In the genomic region with DNA sequence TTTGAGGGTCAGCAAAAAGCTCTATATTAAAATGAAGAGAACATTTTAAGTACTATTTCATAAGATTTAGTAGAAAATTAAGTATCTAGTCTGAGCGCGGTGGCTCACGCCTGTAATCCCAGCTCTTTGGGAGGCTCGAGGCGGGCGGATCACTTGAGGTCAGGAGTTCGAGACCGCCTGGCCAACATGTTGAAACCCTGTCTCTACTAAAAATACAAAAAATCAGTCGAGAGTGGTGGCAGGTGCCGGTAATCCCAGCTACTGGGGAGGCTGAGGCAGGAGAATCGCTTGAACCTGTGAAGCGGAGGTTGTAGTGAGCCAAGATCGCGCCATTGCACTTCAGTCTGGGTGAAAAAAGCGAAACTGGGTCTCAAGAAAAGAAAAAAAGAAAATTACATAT, we compare ENCODE assay signal across 1 cellular context.
TF ChIP-seq lines count a peak whose summit lies in the region.

No MANE protein-coding gene starts in this region.

TF ChIP-seq in GM23338, 12 proteins besides CTCF, POLR2A, EP300 and RAD21 (continued from another document):
- no peak for TF ChIP-seq POLR2AphosphoS5 (IDR thresholded peaks at IDR 0.05; ENCODE audit: low read depth)
- no peak for TF ChIP-seq EZH2 (IDR thresholded peaks at IDR 0.05; ENCODE audit: low read depth, unreplicated experiment)
- no peak for TF ChIP-seq ZNF114 (CRISPR knock-in tag; IDR thresholded peaks at IDR 0.05)
- TF ChIP-seq ZNF462 (CRISPR knock-in tag; IDR thresholded peaks at IDR 0.05), result no peak
- TF ChIP-seq NANOG (IDR thresholded peaks at IDR 0.05; ENCODE audit: borderline replicate concordance), result no peak
